Comparison of ENCODE assay signal across 12 cellular contexts in the genomic region with DNA sequence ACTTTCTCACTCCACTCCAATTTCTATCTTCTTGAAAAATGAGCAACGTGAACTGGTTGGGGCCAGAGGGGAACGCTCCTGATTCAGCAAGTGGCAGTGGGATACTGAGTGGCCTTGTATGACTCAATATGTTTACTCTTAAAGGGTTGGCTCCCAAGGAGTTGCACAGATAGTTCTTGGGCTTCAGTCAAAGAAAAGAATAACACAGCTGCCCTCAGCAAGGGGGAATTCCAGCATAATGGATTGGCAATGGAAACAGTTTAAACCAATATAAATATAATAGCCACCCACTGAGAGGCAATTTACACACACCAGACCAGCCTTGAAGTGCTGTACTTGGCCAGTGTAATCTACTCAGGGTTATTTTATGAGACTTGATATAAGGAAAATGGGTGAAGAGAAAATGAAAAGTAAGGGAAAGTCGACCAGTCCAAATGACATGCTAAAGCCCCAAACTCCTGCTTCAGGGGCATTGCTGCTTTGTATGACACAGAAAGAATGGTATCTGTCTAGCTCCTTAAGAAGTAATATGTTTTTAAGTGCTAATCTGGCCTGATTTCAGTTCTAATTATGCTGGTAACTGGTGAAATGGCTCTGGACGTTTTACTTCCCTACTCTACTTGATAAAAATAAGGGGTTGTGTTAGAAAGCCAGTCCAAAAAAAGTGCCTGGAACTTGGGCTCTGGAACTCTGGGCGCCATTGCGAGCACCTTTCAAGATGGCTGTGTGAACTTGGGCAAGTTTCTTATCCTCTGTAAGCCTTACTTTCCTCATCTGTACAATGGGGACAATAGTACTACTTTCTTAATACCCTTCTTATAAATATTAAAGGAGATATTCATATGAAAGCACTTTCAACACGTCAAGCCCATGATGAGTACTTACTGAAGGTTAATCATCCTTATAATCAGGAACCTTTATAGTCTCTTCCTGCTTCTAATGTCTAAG.
DNase-seq lines count a peak whose midpoint lies in the region; ATAC-seq and TF ChIP-seq lines count a peak whose summit lies in the region.
"Had no signal": no experiment of that assay in that cellular context is flagged by ENCODE, and none has a peak within 500 bp of the region (broad histone marks: within the 10 kb centered on the region; RNA-seq: fewer than 3 reads in every experiment).

No MANE protein-coding gene starts in this region.

- H3K36me3 Mint-ChIP-seq in stimulated activated memory B cell treated with anti-CD40 and anti-IgM and Interleukin-4, amounts not matched to agents 10 μg/mL and 1 μg/mL and 100 μg/mL, for 72 hours = no peaks in the 10 kb centered on the region
- H3K36me3 Mint-ChIP-seq: T-cell had no signal

- H3K36me3 ChIP-seq in HEK293 (ENCODE audit: control insufficient read depth in 2 of 2, insufficient read depth in 1 of 2, low read length in 2 of 2) = no peaks in the 10 kb centered on the region
- no peaks in the 10 kb centered on the region for H3K36me3 ChIP-seq in NT2/D1 (ENCODE audit: insufficient read depth, insufficient read length, low read length)
- no peaks in the 10 kb centered on the region for H3K36me3 ChIP-seq in heart right ventricle
- no peaks in the 10 kb centered on the region for H3K36me3 ChIP-seq in esophagus muscularis mucosa

- H3K4me3 ChIP-seq in HEK293 (ENCODE audit: low read depth, low read length) (no peak overlapping the region), NT2/D1 (ENCODE audit: insufficient read length, low read depth) (no peak overlapping the region), heart right ventricle (no peak overlapping the region), esophagus muscularis mucosa (no peak overlapping the region)
- H3K4me3 ChIP-seq: coronary artery had no signal

- H3K27me3 ChIP-seq in NT2/D1 (ENCODE audit: insufficient read depth, insufficient read length) (peaks cover 82% of the 10 kb centered on the region), heart right ventricle (no peaks in the 10 kb centered on the region), esophagus muscularis mucosa (no peaks in the 10 kb centered on the region)

- H3K9me3 ChIP-seq in HEK293 (ENCODE audit: control insufficient read depth, insufficient read depth, low read depth, low read length) (no peaks in the 10 kb centered on the region), NT2/D1 (ENCODE audit: insufficient read depth, low read length) (peaks cover 45% of the 10 kb centered on the region), heart right ventricle (peaks cover 0 to 13% (median 0%) of the 10 kb centered on the region in 11 donors), esophagus muscularis mucosa (peaks cover 0 to 4% (median 0%) of the 10 kb centered on the region in 4 donors)

- POLR2A ChIA-PET in HEK293 (lab: Yijun Ruan, JAX) = no interaction called here

- CTCF ChIA-PET in HEK293 (lab: Yijun Ruan, JAX) = no interaction called here

- no peaks in the 10 kb centered on the region for H3K4me1 Mint-ChIP-seq in stimulated activated memory B cell treated with anti-CD40 and anti-IgM and Interleukin-4, amounts not matched to agents 10 μg/mL and 1 μg/mL and 100 μg/mL, for 72 hours
- H3K4me1 Mint-ChIP-seq: T-cell had no signal

- TF ChIP-seq CTCF in HEK293 (tag by site-specific recombination; IDR thresholded peaks at IDR 0.05) = no peak
- no peak for TF ChIP-seq CTCF in heart right ventricle (IDR thresholded peaks at IDR 0.05)
- TF ChIP-seq CTCF in esophagus muscularis mucosa (IDR thresholded peaks at IDR 0.05) = no peak

- H3K9me3 Mint-ChIP-seq in stimulated activated memory B cell treated with anti-CD40 and anti-IgM and Interleukin-4, amounts not matched to agents 10 μg/mL and 1 μg/mL and 100 μg/mL, for 72 hours = no peaks in the 10 kb centered on the region

- no peak overlapping the region for H3K27ac Mint-ChIP-seq in stimulated activated memory B cell treated with anti-CD40 and anti-IgM and Interleukin-4, amounts not matched to agents 10 μg/mL and 1 μg/mL and 100 μg/mL, for 72 hours
- H3K27ac Mint-ChIP-seq: T-cell had no signal

- DNase-seq in NT2/D1 (ENCODE audit: low read depth, low spot score) (peak; percentile 73), heart right ventricle (peak in 1 of 2 donors; percentile 11), renal cortical epithelial cell (ENCODE audit: low read depth) (peak; percentile 96), NCI-H226 (no peak), esophagus muscularis mucosa (ENCODE audit: extremely low spot score) (no peak)
- DNase-seq: NCI-H2107; stimulated activated naive CD4-positive, alpha-beta T cell; T-cell had no signal

- 49 to 60% methylated on average over 7 of the region's 7 CpGs for WGBS in heart right ventricle, 2 donors
- WGBS in esophagus muscularis mucosa = 43% methylated on average over 7 of the region's 7 CpGs

- H3K4me3 Mint-ChIP-seq in stimulated activated memory B cell treated with anti-CD40 and anti-IgM and Interleukin-4, amounts not matched to agents 10 μg/mL and 1 μg/mL and 100 μg/mL, for 72 hours = no peak overlapping the region
- H3K4me3 Mint-ChIP-seq: T-cell had no signal

- TF ChIP-seq EP300 in esophagus muscularis mucosa (IDR thresholded peaks at IDR 0.05) = no peak

- H3K9ac ChIP-seq in NT2/D1 (ENCODE audit: insufficient read length, low read depth) = no peak overlapping the region

- peak overlapping the region; percentile 34; the same call in 1 of the 2 replicates for H3K27ac ChIP-seq in HEK293 (ENCODE audit: extremely low read depth, low read depth, low read length)
- peak overlapping the region in 4 of 10 donors; percentile 15 to 47 (median 26) for H3K27ac ChIP-seq in heart right ventricle
- H3K27ac ChIP-seq in esophagus muscularis mucosa (replicated peaks in 1 of 4) = no peak overlapping the region
- H3K27ac ChIP-seq: coronary artery had no signal

- ATAC-seq in heart right ventricle (peak in 6 of 8 donors; percentile 76 to 97 (median 83)), HG03521 (IDR thresholded peaks at IDR 0.05; ENCODE audit: unreplicated experiment) (no peak)
- ATAC-seq in stimulated activated memory B cell treated with anti-CD40 and anti-IgM and Interleukin-4, amounts not matched to agents 10 μg/mL and 1 μg/mL and 100 μg/mL, for 72 hours = no peak
- ATAC-seq: T-cell had no signal

- no peak for TF ChIP-seq POLR2A in esophagus muscularis mucosa (IDR thresholded peaks at IDR 0.05; ENCODE audit: low read depth)

- peaks cover 11% of the 10 kb centered on the region for H3K4me1 ChIP-seq in HEK293 (ENCODE audit: control insufficient read depth, insufficient read depth, low read length)
- H3K4me1 ChIP-seq in NT2/D1 (ENCODE audit: insufficient read depth, insufficient read length) = no peaks in the 10 kb centered on the region
- H3K4me1 ChIP-seq in heart right ventricle = no peaks in the 10 kb centered on the region
- no peaks in the 10 kb centered on the region for H3K4me1 ChIP-seq in esophagus muscularis mucosa

- H3K27me3 Mint-ChIP-seq in stimulated activated memory B cell treated with anti-CD40 and anti-IgM and Interleukin-4, amounts not matched to agents 10 μg/mL and 1 μg/mL and 100 μg/mL, for 72 hours = no peaks in the 10 kb centered on the region
- H3K27me3 Mint-ChIP-seq: T-cell had no signal

- intact Hi-C loops in heart right ventricle (cut with DNase I) = no loop called here
- intact Hi-C loops in esophagus muscularis mucosa (cut with DNase I) = no loop called here

TF ChIP-seq in HEK293, 187 proteins besides CTCF, POLR2A, EP300 and RAD21 (continues in another document):
- peak; percentile 91 for TF ChIP-seq PRDM4 (tag by site-specific recombination; IDR thresholded peaks at IDR 0.05)
- no peak for TF ChIP-seq ZNF335 (tag by site-specific recombination; conservative IDR thresholded peaks at IDR 0.05)
- TF ChIP-seq ZNF133 (tag by site-specific recombination; IDR thresholded peaks at IDR 0.05) = no peak
- TF ChIP-seq ZFHX2 (tag by site-specific recombination; conservative IDR thresholded peaks at IDR 0.05) = no peak
- TF ChIP-seq ZNF660 (tag by site-specific recombination; IDR thresholded peaks at IDR 0.05) = 0 out of 2 replicates have a peak, but pooled peaks have one; percentile 53
- no peak for TF ChIP-seq ZNF324 (tag by site-specific recombination; IDR thresholded peaks at IDR 0.05)
- TF ChIP-seq OVOL3 (tag by site-specific recombination; IDR thresholded peaks at IDR 0.05) = peak; percentile 70; the same call in 1 of the 2 replicates
- TF ChIP-seq, protein P1, sequence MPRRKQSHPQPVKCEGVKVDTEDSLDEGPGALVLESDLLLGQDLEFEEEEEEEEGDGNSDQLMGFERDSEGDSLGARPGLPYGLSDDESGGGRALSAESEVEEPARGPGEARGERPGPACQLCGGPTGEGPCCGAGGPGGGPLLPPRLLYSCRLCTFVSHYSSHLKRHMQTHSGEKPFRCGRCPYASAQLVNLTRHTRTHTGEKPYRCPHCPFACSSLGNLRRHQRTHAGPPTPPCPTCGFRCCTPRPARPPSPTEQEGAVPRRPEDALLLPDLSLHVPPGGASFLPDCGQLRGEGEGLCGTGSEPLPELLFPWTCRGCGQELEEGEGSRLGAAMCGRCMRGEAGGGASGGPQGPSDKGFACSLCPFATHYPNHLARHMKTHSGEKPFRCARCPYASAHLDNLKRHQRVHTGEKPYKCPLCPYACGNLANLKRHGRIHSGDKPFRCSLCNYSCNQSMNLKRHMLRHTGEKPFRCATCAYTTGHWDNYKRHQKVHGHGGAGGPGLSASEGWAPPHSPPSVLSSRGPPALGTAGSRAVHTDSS (tag by site-specific recombination; IDR thresholded peaks at IDR 0.05) = no peak
- TF ChIP-seq ZNF473 (tag by site-specific recombination; IDR thresholded peaks at IDR 0.05) = no peak

Comparison
In these comparisons a context has a peak if more than half of its experiments do, and no peak if none do; other contexts are left out.
1. DNase-seq: peak in NT2/D1 (single experiment) and renal cortical epithelial cell (single experiment); none in NCI-H226 (single experiment) and esophagus muscularis mucosa (single experiment).
2. ATAC-seq: peak in heart right ventricle (6 of 8); none in HG03521 (single experiment) and stimulated activated memory B cell treated with anti-CD40 and anti-IgM and Interleukin-4, amounts not matched to agents 10 μg/mL and 1 μg/mL and 100 μg/mL, for 72 hours (single experiment).